Comparison of ENCODE assay signal across 8 cellular contexts in the genomic region with DNA sequence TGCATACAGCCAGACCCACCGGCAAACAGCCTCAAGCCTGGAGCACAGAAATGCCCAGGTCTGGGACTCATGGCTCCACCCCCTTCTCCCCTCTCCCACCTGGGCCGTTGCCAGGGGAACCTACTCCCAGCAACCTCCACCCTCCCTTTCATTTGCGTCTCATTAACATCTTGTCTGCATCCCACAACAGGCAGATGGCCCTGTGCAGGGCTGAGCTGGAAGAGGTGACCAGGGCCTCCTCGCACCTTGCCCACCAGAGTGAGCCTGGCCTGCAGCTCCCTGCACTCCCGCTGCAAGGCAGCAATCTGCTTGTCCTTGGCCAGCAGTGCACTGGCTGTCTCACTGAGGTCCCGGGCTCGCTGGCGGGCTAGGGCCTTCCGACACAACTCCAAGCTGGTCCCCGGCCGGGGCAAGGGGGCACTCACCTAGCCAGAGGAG. TPM values are rescaled to one million over a fixed set of nuclear protein-coding genes. Genes with fewer than 3 reads are reported as not detected.
A peak's percentile ranks its signal among the peaks of the same experiment; 100 is the strongest.
DNase-seq lines count a peak whose midpoint lies in the region; ATAC-seq, FAIRE-seq and TF ChIP-seq lines count a peak whose summit lies in the region.

No MANE protein-coding gene starts in this region.

- intact Hi-C loops in K562 (cut with micrococcal nuclease): no loop called here

- 68% methylated on average over 8 of the region's 11 CpGs for WGBS in K562 (ENCODE audit: insufficient coverage, low coverage, missing lambda C conversion rate)

- DNase-seq in COR-L47 (lab: John Stamatoyannopoulos, UW): peak; percentile 69
- DNase-seq in LNCaP clone FGC (ENCODE audit: low read depth): no peak
- no peak for DNase-seq in K562 (ENCODE audit: extremely low read depth in 1 of 4, low spot score in 3 of 4)
- DNase-seq in neural crest cell (ENCODE audit: low read depth, low spot score): no peak
- no peak for DNase-seq in effector CD4-positive, alpha-beta T cell
- DNase-seq in A172 (ENCODE audit: low spot score): no peak
- no peak for DNase-seq in HCEC 1CT

- no peak for TF ChIP-seq RAD21 in K562 (CRISPR knock-in tag; conservative IDR thresholded peaks at IDR 0.05 in 1 of 2, IDR thresholded peaks at IDR 0.05 in 1 of 2)

- no peaks in the 10 kb centered on the region for H3K9me3 ChIP-seq in K562 (replicated peaks; ENCODE audit: control insufficient read depth, insufficient read depth, low read depth, low read length)

- H3K36me3 Mint-ChIP-seq in neural crest cell (ENCODE audit: low read depth): peaks cover 2% of the 10 kb centered on the region

- H4K20me1 ChIP-seq in K562 (replicated peaks; ENCODE audit: control insufficient read depth, insufficient read depth, low read length): peaks cover 18% of the 10 kb centered on the region

- H3K4me2 ChIP-seq in K562 (ENCODE audit: insufficient read depth, low read length): no peak overlapping the region

- peak overlapping the region in 1 of 2 experiments; percentile 23; a peak in 1 of 4 replicates for H3K9ac ChIP-seq in K562 (ENCODE audit: insufficient read depth in 1 of 2, low read depth in 2 of 2, low read length in 2 of 2)

- ATAC-seq in K562: no peak
- ATAC-seq in GM19328 (IDR thresholded peaks at IDR 0.05; ENCODE audit: unreplicated experiment): no peak

- no TSS peak for BruUV-seq in K562 (replicated peaks; lab: Mats Ljungman, UMichigan)

- no peaks in the 10 kb centered on the region for H3K27me3 ChIP-seq in K562 (ENCODE audit: control insufficient read depth in 2 of 2, insufficient read depth in 2 of 2, low read length in 2 of 2)

- CTCF ChIA-PET in K562 (lab: Yijun Ruan, JAX; ENCODE audit: low intra/inter-chr PET ratio): no interaction called here

- no peak for TF ChIP-seq EP300 in K562 (IDR thresholded peaks at IDR 0.05; ENCODE audit: low read length)

- H3K4me3 ChIP-seq in LNCaP clone FGC (ENCODE audit: low read depth, low read length): peak overlapping the region; percentile 56
- no peak overlapping the region for H3K4me3 ChIP-seq in K562

- H3K27ac ChIP-seq in K562 (ENCODE audit: extremely low read depth, low read depth, low read length): no peak overlapping the region

- POLR2A ChIA-PET in K562 (lab: Yijun Ruan, JAX): interaction anchor here (0.6 to 3.2 kb wide), 14 partner anchors 9 to 344 kb away, joined by 3 to 42 read pairs (median 4); a partner anchor contains a TSS

- H3K4me3 Mint-ChIP-seq in neural crest cell: peak overlapping the region; percentile 81

- TF ChIP-seq CTCF in LNCaP clone FGC (IDR thresholded peaks at IDR 0.05; ENCODE audit: control insufficient read depth, extremely low read depth, insufficient read depth) (no peak), K562 (IDR thresholded peaks at IDR 0.05 in 2 of 3, conservative IDR thresholded peaks at IDR 0.05 in 1 of 3; ENCODE audit: insufficient read depth in 2 of 3, low read depth in 1 of 3, low read length in 3 of 3) (no peak), neural crest cell (conservative IDR thresholded peaks at IDR 0.05) (no peak)

- peaks cover 40% of the 10 kb centered on the region for H3K4me1 Mint-ChIP-seq in neural crest cell

- peaks cover 3% of the 10 kb centered on the region for H3K9me1 ChIP-seq in K562 (ENCODE audit: control insufficient read depth, insufficient read depth, low read length)

- peak; percentile 29 for TF ChIP-seq POLR2A in K562 (conservative IDR thresholded peaks at IDR 0.05)

- peaks cover 8% of the 10 kb centered on the region for H3K36me3 ChIP-seq in K562 (ENCODE audit: control insufficient read depth, insufficient read depth, low read length)

- no peaks in the 10 kb centered on the region for H3K27me3 Mint-ChIP-seq in neural crest cell (ENCODE audit: low read depth)

- H3K27ac Mint-ChIP-seq in neural crest cell (ENCODE audit: unreplicated experiment): no peak overlapping the region

- in situ Hi-C loops in K562 (cut with MboI): no loop called here

- H3K79me2 ChIP-seq in K562 (ENCODE audit: control insufficient read depth, insufficient read depth, low read length): peaks cover 27% of the 10 kb centered on the region

- no peak overlapping the region for H2AFZ ChIP-seq in K562 (ENCODE audit: low read depth, low read length)

- no peak for FAIRE-seq in K562 (lab: Jason Lieb, UNC)

- no peaks in the 10 kb centered on the region for H3K9me3 Mint-ChIP-seq in neural crest cell

- peaks cover 17 to 59% of the 10 kb centered on the region in 2 experiments for H3K4me1 ChIP-seq in K562 (replicated peaks in 1 of 2; ENCODE audit: control insufficient read depth in 2 of 2, insufficient read depth in 2 of 2, low read length in 2 of 2)

TF ChIP-seq in K562, 482 proteins besides CTCF, POLR2A, EP300 and RAD21 (continues in another document):
- TF ChIP-seq RBM22 (IDR thresholded peaks at IDR 0.05; ENCODE audit: low read depth, low read length, poor library complexity, severe bottlenecking) (peak; percentile 66), RFX1 (IDR thresholded peaks at IDR 0.05) (peak; percentile 69; the same call in 1 of the 2 replicates), PURB (CRISPR knock-in tag; IDR thresholded peaks at IDR 0.05; ENCODE audit: low read depth) (no peak)
- TF ChIP-seq, protein P1, sequence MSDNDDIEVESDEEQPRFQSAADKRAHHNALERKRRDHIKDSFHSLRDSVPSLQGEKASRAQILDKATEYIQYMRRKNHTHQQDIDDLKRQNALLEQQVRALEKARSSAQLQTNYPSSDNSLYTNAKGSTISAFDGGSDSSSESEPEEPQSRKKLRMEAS (CRISPR knock-in tag; IDR thresholded peaks at IDR 0.05): peak; percentile 45; the same call in 1 of the 2 replicates

RNA-seq across cellular contexts. Expression of a gene that starts 3.3 kb away (rescaled TPM):
- 26.2 and 58.3 TPM in 2 replicates for total RNA-seq in K562 (2011; cell fraction: chromatin; rRNA removed; ENCODE audit: low replicate concordance)
- 24.0 and 24.1 TPM in 2 replicates for total RNA-seq in K562 (2011; cell fraction: nucleolus; rRNA removed)
- 18.1 and 18.9 TPM in 2 replicates for total RNA-seq in K562 (2011; cell fraction: nucleoplasm; rRNA removed)
- total RNA-seq in K562 (2014; rRNA removed) (1.0 and 1.8 TPM in 2 replicates), K562 (2014; rRNA removed; fragmentation: Illumina TruSeq; extraction: Trizol) (0.57 and 0.87 TPM in 2 replicates), K562 (2015; rRNA removed; fragmentation: Illumina TruSeq; extraction: Trizol) (0.94 and 1.2 TPM in 2 replicates), K562 (2021) (1.7 and 3.3 TPM in 2 replicates), neural crest cell (27.9 and 30.5 TPM in 2 replicates)
- polyA plus RNA-seq in K562 (2011; rRNA removed) (3.2 and 3.3 TPM in 2 replicates), K562 (2014; fragmentation: Illumina TruSeq; extraction: Trizol) (1.1 and 1.2 TPM in 2 replicates), K562 (2014; fragmentation: Nextera tagmentation; extraction: Ambion mirVana) (not detected), K562 (2014; rRNA removed) (1.6 and 3.9 TPM in 2 replicates)
- 2.4 and 2.6 TPM in 2 replicates for polyA plus RNA-seq in K562 (2011; cell fraction: cytosol; rRNA removed)
- 26.8 and 38.8 TPM in 2 replicates for polyA plus RNA-seq in K562 (2011; cell fraction: nucleus; rRNA removed)
- 3.0 and 5.1 TPM in 2 replicates for polyA plus RNA-seq in K562 (2012)
- polyA minus RNA-seq in K562 (2011; rRNA and poly(A)+ RNA removed): 1.1 and 1.8 TPM in 2 replicates
- 0.76 and 2.1 TPM in 2 replicates for polyA minus RNA-seq in K562 (2011; cell fraction: cytosol; rRNA and poly(A)+ RNA removed)
- polyA minus RNA-seq in K562 (2011; cell fraction: nucleus; rRNA and poly(A)+ RNA removed): 4.1 and 6.2 TPM in 2 replicates
- not detected in 2 replicates for total RNA-seq in A172 (2014; rRNA removed; shearing (Covaris generic))

RNA-seq across cellular contexts. Expression of a gene that starts 26.7 kb away (rescaled TPM):
- total RNA-seq in K562 (2011; cell fraction: chromatin; rRNA removed; ENCODE audit: low replicate concordance): 26.0 and 31.9 TPM in 2 replicates
- 30.7 and 32.8 TPM in 2 replicates for total RNA-seq in K562 (2011; cell fraction: nucleolus; rRNA removed)
- 38.1 and 51.1 TPM in 2 replicates for total RNA-seq in K562 (2011; cell fraction: nucleoplasm; rRNA removed)
- total RNA-seq in K562 (2014; rRNA removed): 62.1 and 94.0 TPM in 2 replicates
- total RNA-seq in K562 (2014; rRNA removed; fragmentation: Illumina TruSeq; extraction: Trizol): 102 and 108 TPM in 2 replicates
- 90.6 and 94.8 TPM in 2 replicates for total RNA-seq in K562 (2015; rRNA removed; fragmentation: Illumina TruSeq; extraction: Trizol)
- total RNA-seq in K562 (2021): 105 and 111 TPM in 2 replicates
- polyA plus RNA-seq in K562 (2011; rRNA removed): 198 and 273 TPM in 2 replicates
- polyA plus RNA-seq in K562 (2011; cell fraction: cytosol; rRNA removed): 118 and 163 TPM in 2 replicates
- polyA plus RNA-seq in K562 (2011; cell fraction: nucleus; rRNA removed): 45.3 and 71.9 TPM in 2 replicates
- 120 and 125 TPM in 2 replicates for polyA plus RNA-seq in K562 (2012)
- 116 and 140 TPM in 2 replicates for polyA plus RNA-seq in K562 (2014; fragmentation: Illumina TruSeq; extraction: Trizol)
- 100 to 1,000 TPM; 235 to 320 TPM for polyA plus RNA-seq in K562 (2014; fragmentation: Nextera tagmentation; extraction: Ambion mirVana)
- polyA plus RNA-seq in K562 (2014; rRNA removed): 113 and 117 TPM in 2 replicates
- polyA minus RNA-seq in K562 (2011; rRNA and poly(A)+ RNA removed): 107 and 135 TPM in 2 replicates
- 23.5 and 42.2 TPM in 2 replicates for polyA minus RNA-seq in K562 (2011; cell fraction: cytosol; rRNA and poly(A)+ RNA removed)
- polyA minus RNA-seq in K562 (2011; cell fraction: nucleus; rRNA and poly(A)+ RNA removed): 12.4 and 23.0 TPM in 2 replicates
- total RNA-seq in neural crest cell: 79.1 and 83.8 TPM in 2 replicates
- 76.1 and 161 TPM in 2 replicates for total RNA-seq in A172 (2014; rRNA removed; shearing (Covaris generic))

RNA-seq across cellular contexts. Expression of a gene that starts 44.6 kb away (rescaled TPM):
- 0.12 and 0.14 TPM in 2 replicates for total RNA-seq in K562 (2011; cell fraction: chromatin; rRNA removed; ENCODE audit: low replicate concordance)
- total RNA-seq in K562 (2011; cell fraction: nucleolus; rRNA removed): 0.17 TPM in 1 of 2 replicates, not detected in the other
- total RNA-seq in K562 (2011; cell fraction: nucleoplasm; rRNA removed): not detected in 2 replicates
- total RNA-seq in K562 (2014; rRNA removed) (not detected in 2 replicates), K562 (2014; rRNA removed; fragmentation: Illumina TruSeq; extraction: Trizol) (not detected in 2 replicates), K562 (2015; rRNA removed; fragmentation: Illumina TruSeq; extraction: Trizol) (not detected in 2 replicates), K562 (2021) (0.47 TPM in 1 of 2 replicates, not detected in the other), neural crest cell (not detected in 2 replicates)
- polyA plus RNA-seq in K562 (2011; rRNA removed) (0.15 and 0.39 TPM in 2 replicates), K562 (2014; fragmentation: Illumina TruSeq; extraction: Trizol) (0.06 TPM in 1 of 2 replicates, not detected in the other), K562 (2014; fragmentation: Nextera tagmentation; extraction: Ambion mirVana) (under 1 TPM in 1 of 2 experiments, not detected in 1; 0.04 TPM), K562 (2014; rRNA removed) (0.03 TPM in 1 of 2 replicates, not detected in the other)
- polyA plus RNA-seq in K562 (2011; cell fraction: cytosol; rRNA removed): 0.06 and 0.33 TPM in 2 replicates
- polyA plus RNA-seq in K562 (2011; cell fraction: nucleus; rRNA removed): 0.06 and 0.34 TPM in 2 replicates
- 0.03 and 0.08 TPM in 2 replicates for polyA plus RNA-seq in K562 (2012)
- 0.06 and 0.32 TPM in 2 replicates for polyA minus RNA-seq in K562 (2011; rRNA and poly(A)+ RNA removed)
- polyA minus RNA-seq in K562 (2011; cell fraction: cytosol; rRNA and poly(A)+ RNA removed): not detected in 2 replicates
- polyA minus RNA-seq in K562 (2011; cell fraction: nucleus; rRNA and poly(A)+ RNA removed): not detected in 2 replicates
- not detected in 2 replicates for total RNA-seq in A172 (2014; rRNA removed; shearing (Covaris generic))
